In the genomic region with DNA sequence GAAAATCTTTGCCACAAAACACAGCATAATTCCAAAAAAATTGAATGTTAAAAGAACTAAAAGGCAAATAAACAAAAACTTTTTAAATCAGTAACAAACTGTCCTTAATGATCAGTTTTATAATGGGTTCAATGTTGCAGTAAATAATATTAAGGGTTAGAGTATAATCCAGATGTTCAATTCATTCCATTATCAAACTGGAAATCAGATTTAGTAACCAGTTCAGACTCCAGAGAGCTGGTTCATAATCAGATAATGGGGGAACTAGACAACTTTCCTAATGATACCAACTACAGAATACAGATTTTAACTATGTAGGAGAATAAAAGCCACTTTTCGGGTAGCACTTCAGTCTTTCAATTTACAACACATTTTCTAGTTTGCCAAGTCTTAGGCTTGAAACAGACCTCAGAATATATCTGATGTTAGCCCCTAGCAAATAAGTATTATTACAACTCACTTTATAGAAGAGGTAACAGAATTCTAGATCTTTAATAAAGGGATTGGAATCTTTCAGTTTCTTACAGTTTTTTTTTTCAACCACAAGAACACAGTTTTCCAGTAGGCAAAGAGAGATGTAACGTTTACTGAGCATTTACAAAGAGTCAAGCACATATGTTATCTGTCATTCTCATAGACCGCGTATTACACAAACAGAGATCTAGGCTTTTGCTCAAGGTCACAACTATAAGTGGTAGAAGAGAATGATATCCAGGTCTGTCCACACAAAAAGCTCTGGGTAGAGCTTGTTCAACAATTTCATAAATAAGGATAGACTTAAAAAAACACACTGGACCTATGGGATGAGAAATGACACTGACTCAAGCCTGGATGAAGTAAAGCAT, we compare ENCODE assay signal across 8 cellular contexts. TPM values are rescaled to one million over a fixed set of nuclear protein-coding genes. Genes with fewer than 3 reads are reported as not detected.
DNase-seq lines count a peak whose midpoint lies in the region; ATAC-seq, FAIRE-seq and TF ChIP-seq lines count a peak whose summit lies in the region.

No MANE protein-coding gene starts in this region.

- H3K27me3 ChIP-seq in adipocyte (replicated peaks; ENCODE audit: control insufficient read depth, insufficient read depth, low read length): no peaks in the 10 kb centered on the region

- H3K9ac ChIP-seq in adipocyte (ENCODE audit: low read length) (peak overlapping the region; percentile 96), kidney (ENCODE audit: low read length in 2 of 2) (peak overlapping the region; percentile 98 to 99)

- H3K27ac ChIP-seq in kidney (ENCODE audit: low read depth in 2 of 2, low read length in 2 of 2): peak overlapping the region; percentile 87 to 99
- peak overlapping the region; percentile 53 for H3K27ac ChIP-seq in temporal lobe (ENCODE audit: low read depth, low read length)

- no peak for FAIRE-seq in HTR-8/SVneo (lab: Jason Lieb, UNC)
- no peak for FAIRE-seq in kidney (lab: Jason Lieb, UNC)

- intact Hi-C loops in kidney (cut with DNase I): no loop called here

- no peaks in the 10 kb centered on the region for H3K9me3 ChIP-seq in adipocyte (ENCODE audit: control insufficient read depth, low read length)
- H3K9me3 ChIP-seq in kidney (ENCODE audit: control insufficient read depth in 1 of 2, low read length in 2 of 2): no peaks in the 10 kb centered on the region

- no peak for TF ChIP-seq CTCF in kidney (IDR thresholded peaks at IDR 0.05; ENCODE audit: borderline replicate concordance, extremely low read depth, insufficient read depth)

- DNase-seq in COLO829 (ENCODE audit: low spot score): peak; percentile 19
- peak; percentile 12 for DNase-seq in HTR-8/SVneo (ENCODE audit: insufficient read length, low spot score)
- peak; percentile 63 for DNase-seq in adipocyte (ENCODE audit: low read depth)
- no peak for DNase-seq in kidney
- DNase-seq in NCI-H1092 (lab: John Stamatoyannopoulos, UW): no peak
- no peak for DNase-seq in KG1 (lab: John Stamatoyannopoulos, UW)

- H3K4me3 ChIP-seq in adipocyte (ENCODE audit: low read length) (peak overlapping the region; percentile 95), kidney (ENCODE audit: low read length in 2 of 2) (peak overlapping the region; percentile 86 to 99)

- H3K4me1 ChIP-seq in adipocyte (ENCODE audit: control insufficient read depth, insufficient read depth, low read length) (peaks cover 29% of the 10 kb centered on the region), kidney (ENCODE audit: control insufficient read depth in 1 of 2, insufficient read depth in 1 of 2, low read depth in 1 of 2, low read length in 2 of 2) (peaks cover 4 to 8% of the 10 kb centered on the region in 2 donors)

- ATAC-seq in HG02973 (IDR thresholded peaks at IDR 0.05; ENCODE audit: unreplicated experiment): no peak

- H3K36me3 ChIP-seq in adipocyte (ENCODE audit: control insufficient read depth, insufficient read depth, low read length, severe bottlenecking): no peaks in the 10 kb centered on the region
- H3K36me3 ChIP-seq in kidney (ENCODE audit: control insufficient read depth in 1 of 2, insufficient read depth in 2 of 2, low read length in 2 of 2): no peaks in the 10 kb centered on the region

RNA-seq across cellular contexts. Expression of gene DCAF6, which starts 1.9 kb away (rescaled TPM):
- 58.8 TPM for total RNA-seq in kidney
- 30.8 TPM for polyA plus RNA-seq in kidney (ENCODE audit: insufficient read depth, low read depth, low replicate concordance)
- 54.1 TPM for total RNA-seq in temporal lobe

RNA-seq across cellular contexts. Expression of gene MPC2, which starts 2.2 kb away (rescaled TPM):
- total RNA-seq in kidney (127 TPM), temporal lobe (40.3 TPM)
- polyA plus RNA-seq in kidney (ENCODE audit: insufficient read depth, low read depth, low replicate concordance): 445 TPM

RNA-seq across cellular contexts. Expression of gene ADCY10, which starts 20.7 kb away (rescaled TPM):
- total RNA-seq in kidney (0.22 TPM), temporal lobe (0.25 TPM)
- polyA plus RNA-seq in kidney (ENCODE audit: insufficient read depth, low read depth, low replicate concordance): 0.28 TPM

Comparison
In these comparisons a context has a peak if more than half of its experiments do, and no peak if none do; other contexts are left out.
1. DNase-seq: peak in COLO829 (single experiment), HTR-8/SVneo (single experiment) and adipocyte (single experiment); none in kidney (single experiment), NCI-H1092 (single experiment) and KG1 (single experiment).